ENCODE assay signal across 30 cellular contexts in the genomic region with DNA sequence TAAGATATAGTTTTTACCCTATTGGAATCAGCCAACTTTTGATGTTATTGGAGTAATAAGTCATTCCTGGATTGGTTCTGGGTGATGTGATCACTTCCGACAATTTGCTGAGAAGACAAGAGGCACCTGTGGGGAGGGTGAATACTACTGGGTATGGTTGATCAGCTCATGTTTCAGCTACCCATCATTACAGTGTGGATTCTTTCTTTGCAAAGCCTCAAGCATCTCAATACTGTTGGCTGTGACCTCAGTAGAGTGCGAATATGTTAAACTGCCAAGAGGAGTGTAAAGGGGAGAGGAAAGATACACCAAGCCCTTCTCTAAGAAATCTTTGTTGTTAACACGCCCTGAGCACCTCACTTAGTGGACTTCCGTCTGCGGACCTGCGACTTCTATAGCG.
"Had no signal": no experiment of that assay in that cellular context is flagged by ENCODE, and none has a peak within 500 bp of the region (broad histone marks: within the 10 kb centered on the region; RNA-seq: fewer than 3 reads in every experiment).

No MANE protein-coding gene starts in this region.

- H3K4me1 ChIP-seq: esophagus squamous epithelium, gastrocnemius medialis, lower lobe of right lung had no signal

- FAIRE-seq: endometrium, kidney had no signal

- H3K27me3 Mint-ChIP-seq: dendritic cell treated with granulocyte-macrophage colony-stimulating factor and Interleukin-4, amounts not matched to agents 40 ng/mL and 50 ng/mL, for 4 days; effector memory CD8-positive, alpha-beta T cell; naive B cell had no signal

- H3K4me3 Mint-ChIP-seq: dendritic cell treated with granulocyte-macrophage colony-stimulating factor and Interleukin-4, amounts not matched to agents 40 ng/mL and 50 ng/mL, for 4 days; effector memory CD8-positive, alpha-beta T cell; endodermal cell; immature natural killer cell; mesothelial cell of epicardium; naive B cell; naive thymus-derived CD8-positive, alpha-beta T cell had no signal

- H3K9me3 Mint-ChIP-seq: dendritic cell treated with granulocyte-macrophage colony-stimulating factor and Interleukin-4, amounts not matched to agents 40 ng/mL and 50 ng/mL, for 4 days; mesothelial cell of epicardium had no signal

- H3K9me3 ChIP-seq: esophagus squamous epithelium, gastrocnemius medialis, heart right ventricle, lower lobe of right lung, mucosa of descending colon had no signal

- H3K27me3 ChIP-seq: esophagus squamous epithelium, gastrocnemius medialis, heart right ventricle had no signal

- H3K4me1 Mint-ChIP-seq: immature natural killer cell; mesothelial cell of epicardium; naive B cell; naive thymus-derived CD8-positive, alpha-beta T cell had no signal

- H3K36me3 ChIP-seq: esophagus squamous epithelium, gastrocnemius medialis, heart right ventricle, lower lobe of right lung had no signal

- DNase-seq: cortex of kidney; effector CD8-positive, alpha-beta T cell; effector memory CD8-positive, alpha-beta T cell; endodermal cell; erythroblast; esophagus squamous epithelium; foreskin fibroblast; foreskin melanocyte; gastrocnemius medialis; glutamatergic neuron; head of caudate nucleus; heart right ventricle; hippocampal formation; immature natural killer cell; islet precursor cell; kidney; kidney glomerular epithelial cell; left colon; left ventricle myocardium superior; lower lobe of right lung; mesenchymal stem cell; mucosa of descending colon; naive B cell; naive thymus-derived CD8-positive, alpha-beta T cell had no signal

- H3K27ac ChIP-seq: epithelial cell of prostate, esophagus squamous epithelium, gastrocnemius medialis, heart right ventricle, lower lobe of right lung had no signal

- H3K27ac Mint-ChIP-seq: dendritic cell treated with granulocyte-macrophage colony-stimulating factor and Interleukin-4, amounts not matched to agents 40 ng/mL and 50 ng/mL, for 4 days; effector memory CD8-positive, alpha-beta T cell; endodermal cell; immature natural killer cell; mesothelial cell of epicardium; naive B cell; naive thymus-derived CD8-positive, alpha-beta T cell had no signal

- ATAC-seq: effector memory CD8-positive, alpha-beta T cell; esophagus mucosa; gastrocnemius medialis; heart right ventricle; left colon; left lobe of liver; left ventricle myocardium superior; lower lobe of right lung; mucosa of descending colon; naive thymus-derived CD8-positive, alpha-beta T cell had no signal

- H3K36me3 Mint-ChIP-seq: immature natural killer cell, mesothelial cell of epicardium, naive B cell had no signal

- H3K4me3 ChIP-seq: esophagus squamous epithelium, gastrocnemius medialis, heart right ventricle, lower lobe of right lung, mucosa of descending colon had no signal
